In genomic region chr9:128128836-128129590, GRCh38 we compare ENCODE assay signal across 2 cellular contexts.
TF ChIP-seq lines count a peak whose summit lies in the region.

No MANE protein-coding gene starts in this region.

TF ChIP-seq in GM12878, 131 proteins besides CTCF, POLR2A, EP300 and RAD21:
- TF ChIP-seq ZNF217 (IDR thresholded peaks at IDR 0.05) (no peak), IKZF1 (conservative IDR thresholded peaks at IDR 0.05) (no peak), ZNF592 (IDR thresholded peaks at IDR 0.05) (no peak), SIX5 (IDR thresholded peaks at IDR 0.05; ENCODE audit: low read depth, low read length, severe bottlenecking) (no peak), FOXK2 (IDR thresholded peaks at IDR 0.05) (no peak), ZNF687 (IDR thresholded peaks at IDR 0.05) (no peak), ZNF24 (IDR thresholded peaks at IDR 0.05) (no peak), HDAC2 (IDR thresholded peaks at IDR 0.05) (no peak), SMAD1 (IDR thresholded peaks at IDR 0.05; ENCODE audit: low read depth, partially characterized antibody) (no peak), BACH1 (IDR thresholded peaks at IDR 0.05; ENCODE audit: borderline replicate concordance) (no peak), POU2F2 (IDR thresholded peaks at IDR 0.05; ENCODE audit: borderline replicate concordance, low read depth, low read length) (no peak), NFIC (IDR thresholded peaks at IDR 0.05; ENCODE audit: low read depth, low read length) (no peak), ATF7 (IDR thresholded peaks at IDR 0.05; ENCODE audit: low read depth) (no peak), KLF5 (IDR thresholded peaks at IDR 0.05; ENCODE audit: partially characterized antibody) (no peak)
- TF ChIP-seq, protein P1, sequence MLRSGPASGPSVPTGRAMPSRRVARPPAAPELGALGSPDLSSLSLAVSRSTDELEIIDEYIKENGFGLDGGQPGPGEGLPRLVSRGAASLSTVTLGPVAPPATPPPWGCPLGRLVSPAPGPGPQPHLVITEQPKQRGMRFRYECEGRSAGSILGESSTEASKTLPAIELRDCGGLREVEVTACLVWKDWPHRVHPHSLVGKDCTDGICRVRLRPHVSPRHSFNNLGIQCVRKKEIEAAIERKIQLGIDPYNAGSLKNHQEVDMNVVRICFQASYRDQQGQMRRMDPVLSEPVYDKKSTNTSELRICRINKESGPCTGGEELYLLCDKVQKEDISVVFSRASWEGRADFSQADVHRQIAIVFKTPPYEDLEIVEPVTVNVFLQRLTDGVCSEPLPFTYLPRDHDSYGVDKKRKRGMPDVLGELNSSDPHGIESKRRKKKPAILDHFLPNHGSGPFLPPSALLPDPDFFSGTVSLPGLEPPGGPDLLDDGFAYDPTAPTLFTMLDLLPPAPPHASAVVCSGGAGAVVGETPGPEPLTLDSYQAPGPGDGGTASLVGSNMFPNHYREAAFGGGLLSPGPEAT (IDR thresholded peaks at IDR 0.05; ENCODE audit: low read depth) = no peak

TF ChIP-seq in liver, 16 proteins besides CTCF, POLR2A, EP300 and RAD21:
- TF ChIP-seq FOXA2 (IDR thresholded peaks at IDR 0.05) (no peak), HNF4A (conservative IDR thresholded peaks at IDR 0.05) (no peak), FOXA1 (IDR thresholded peaks at IDR 0.05) (no peak), GABPA (IDR thresholded peaks at IDR 0.05 in 1 of 2, conservative IDR thresholded peaks at IDR 0.05 in 1 of 2) (no peak), REST (IDR thresholded peaks at IDR 0.05) (no peak), NR2F2 (IDR thresholded peaks at IDR 0.05) (no peak), YY1 (IDR thresholded peaks at IDR 0.05) (no peak), RXRA (IDR thresholded peaks at IDR 0.05) (no peak), EGR1 (IDR thresholded peaks at IDR 0.05; ENCODE audit: low read depth in 2 of 2) (no peak), TAF1 (conservative IDR thresholded peaks at IDR 0.05) (no peak), ATF3 (IDR thresholded peaks at IDR 0.05) (no peak), HNF4G (IDR thresholded peaks at IDR 0.05) (no peak)
- TF ChIP-seq, protein P2, sequence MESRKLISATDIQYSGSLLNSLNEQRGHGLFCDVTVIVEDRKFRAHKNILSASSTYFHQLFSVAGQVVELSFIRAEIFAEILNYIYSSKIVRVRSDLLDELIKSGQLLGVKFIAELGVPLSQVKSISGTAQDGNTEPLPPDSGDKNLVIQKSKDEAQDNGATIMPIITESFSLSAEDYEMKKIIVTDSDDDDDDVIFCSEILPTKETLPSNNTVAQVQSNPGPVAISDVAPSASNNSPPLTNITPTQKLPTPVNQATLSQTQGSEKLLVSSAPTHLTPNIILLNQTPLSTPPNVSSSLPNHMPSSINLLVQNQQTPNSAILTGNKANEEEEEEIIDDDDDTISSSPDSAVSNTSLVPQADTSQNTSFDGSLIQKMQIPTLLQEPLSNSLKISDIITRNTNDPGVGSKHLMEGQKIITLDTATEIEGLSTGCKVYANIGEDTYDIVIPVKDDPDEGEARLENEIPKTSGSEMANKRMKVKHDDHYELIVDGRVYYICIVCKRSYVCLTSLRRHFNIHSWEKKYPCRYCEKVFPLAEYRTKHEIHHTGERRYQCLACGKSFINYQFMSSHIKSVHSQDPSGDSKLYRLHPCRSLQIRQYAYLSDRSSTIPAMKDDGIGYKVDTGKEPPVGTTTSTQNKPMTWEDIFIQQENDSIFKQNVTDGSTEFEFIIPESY (IDR thresholded peaks at IDR 0.05) = no peak
